ENCODE assay signal across 26 cellular contexts in genomic region chr1:33547574-33547973, GRCh38.
A peak's percentile ranks its signal among the peaks of the same experiment; 100 is the strongest.
DNase-seq lines count a peak whose midpoint lies in the region; ATAC-seq, FAIRE-seq and TF ChIP-seq lines count a peak whose summit lies in the region.
"Had no signal": no experiment of that assay in that cellular context is flagged by ENCODE, and none has a peak within 500 bp of the region (broad histone marks: within the 10 kb centered on the region; RNA-seq: fewer than 3 reads in every experiment).

No MANE protein-coding gene starts in this region.

- CTCF ChIA-PET in SK-N-SH (lab: Yijun Ruan, JAX): no interaction called here

- no peak overlapping the region for H3K27ac Mint-ChIP-seq in astrocyte (ENCODE audit: unreplicated experiment)
- H3K27ac Mint-ChIP-seq: B cell; CD4-positive, CD25-positive, alpha-beta regulatory T cell; CD8-positive, alpha-beta T cell; H9 had no signal

- no peak overlapping the region for H2AFZ ChIP-seq in SK-N-SH (ENCODE audit: low read depth)
- no peak overlapping the region for H2AFZ ChIP-seq in astrocyte (ENCODE audit: low read depth, low read length)
- H2AFZ ChIP-seq: GM23248 had no signal

- H4K20me1 ChIP-seq in SK-N-SH (ENCODE audit: insufficient read depth) (no peaks in the 10 kb centered on the region), astrocyte (ENCODE audit: insufficient read depth, low read length) (no peaks in the 10 kb centered on the region)
- H4K20me1 ChIP-seq: BLaER1 had no signal

- no peak for ATAC-seq in SK-N-SH treated with all-trans-retinoic acid at 6 μM for 48 hours
- no peak for ATAC-seq in HG02870 (IDR thresholded peaks at IDR 0.05; ENCODE audit: unreplicated experiment)
- ATAC-seq: CD8-positive, alpha-beta T cell; GM12878; HCT116 had no signal

- no peaks in the 10 kb centered on the region for H3K9me2 ChIP-seq in SK-N-SH

- H3K4me2 ChIP-seq in SK-N-SH (no peak overlapping the region), astrocyte (ENCODE audit: low read length) (no peak overlapping the region)
- H3K4me2 ChIP-seq: BLaER1 had no signal

- POLR2A ChIA-PET in SK-N-SH (lab: Yijun Ruan, JAX): no interaction called here

- DNase-seq in SK-N-SH (peak; percentile 25), astrocyte (ENCODE audit: low read depth) (peak; percentile 37), fibroblast of the aortic adventitia (ENCODE audit: low read depth) (peak; percentile 16), urothelium cell line (ENCODE audit: low spot score) (no peak), NCI-H748 treated with DMSO at 0.1 percent for 48 hours (lab: John Stamatoyannopoulos, UW) (no peak), iPS-NIHi11 (ENCODE audit: low spot score) (no peak)
- DNase-seq: Caco-2; CD4-positive, CD25-positive, alpha-beta regulatory T cell; CD8-positive, alpha-beta T cell; DMS153; DMS79; EL; GDM1; H9 had no signal

- H3K9me3 Mint-ChIP-seq in astrocyte (ENCODE audit: unreplicated experiment): peaks cover 36% of the 10 kb centered on the region

- no peak for FAIRE-seq in astrocyte (lab: Jason Lieb, UNC)
- peak; percentile 13 for FAIRE-seq in urothelium cell line (lab: Jason Lieb, UNC)
- FAIRE-seq: A204.1, GM12878, GM19239, H1 had no signal

- TF ChIP-seq RAD21 in SK-N-SH (IDR thresholded peaks at IDR 0.05; ENCODE audit: low read length): no peak

- H3K79me2 ChIP-seq in SK-N-SH (ENCODE audit: insufficient read depth) (no peaks in the 10 kb centered on the region), astrocyte (ENCODE audit: insufficient read depth, low read length) (no peaks in the 10 kb centered on the region)

- peaks cover 3% of the 10 kb centered on the region for H3K4me1 Mint-ChIP-seq in astrocyte (ENCODE audit: low read depth, unreplicated experiment)
- H3K4me1 Mint-ChIP-seq: B cell; CD4-positive, CD25-positive, alpha-beta regulatory T cell; H9 had no signal

- peaks cover 46% of the 10 kb centered on the region for H3K36me3 Mint-ChIP-seq in astrocyte (ENCODE audit: low read depth, unreplicated experiment)
- H3K36me3 Mint-ChIP-seq: CD4-positive, CD25-positive, alpha-beta regulatory T cell; CD8-positive, alpha-beta T cell had no signal

- WGBS in SK-N-SH (ENCODE audit: low lambda C conversion rate): 4% methylated on average over 3 of the region's 3 CpGs

- H3K27me3 ChIP-seq in SK-N-SH (ENCODE audit: insufficient read depth) (no peaks in the 10 kb centered on the region), astrocyte (ENCODE audit: insufficient read depth, low read length) (no peaks in the 10 kb centered on the region)
- H3K27me3 ChIP-seq: BLaER1 had no signal

- no peaks in the 10 kb centered on the region for H3K9me3 ChIP-seq in SK-N-SH
- peaks cover 17% of the 10 kb centered on the region for H3K9me3 ChIP-seq in astrocyte (ENCODE audit: insufficient read depth, low read depth, low read length)
- H3K9me3 ChIP-seq: Caco-2 had no signal

- H3F3A ChIP-seq in SK-N-SH (replicated peaks; ENCODE audit: insufficient read depth): no peaks in the 10 kb centered on the region

- TF ChIP-seq EP300 in SK-N-SH (IDR thresholded peaks at IDR 0.05; ENCODE audit: borderline replicate concordance in 1 of 2, low read depth in 1 of 2, low read length in 1 of 2): no peak

- no peaks in the 10 kb centered on the region for H3K36me3 ChIP-seq in SK-N-SH (replicated peaks in 1 of 2; ENCODE audit: control insufficient read depth in 1 of 2, insufficient read depth in 2 of 2, low read length in 1 of 2)
- H3K36me3 ChIP-seq in astrocyte (ENCODE audit: insufficient read depth, low read length): peaks cover 5% of the 10 kb centered on the region
- H3K36me3 ChIP-seq: BLaER1 had no signal

- no peak overlapping the region for H3K27ac ChIP-seq in SK-N-SH (ENCODE audit: low read depth in 2 of 2, low read length in 1 of 2)
- no peak overlapping the region for H3K27ac ChIP-seq in astrocyte (ENCODE audit: low read depth, low read length)
- H3K27ac ChIP-seq: 22Rv1, BLaER1, C4-2B, GM23248 had no signal

- TF ChIP-seq CTCF in SK-N-SH (IDR thresholded peaks at IDR 0.05) (no peak), astrocyte (IDR thresholded peaks at IDR 0.05; ENCODE audit: insufficient read depth, low read depth, low read length) (no peak), fibroblast of the aortic adventitia (IDR thresholded peaks at IDR 0.05; ENCODE audit: insufficient read depth, low read length) (no peak)

- H3K27me3 Mint-ChIP-seq in astrocyte (ENCODE audit: low read depth, unreplicated experiment): no peaks in the 10 kb centered on the region
- H3K27me3 Mint-ChIP-seq: CD4-positive, CD25-positive, alpha-beta regulatory T cell had no signal

- no peak overlapping the region for H3K4me3 ChIP-seq in SK-N-SH (ENCODE audit: low read depth in 2 of 2, low read length in 1 of 2)
- H3K4me3 ChIP-seq in astrocyte (ENCODE audit: insufficient read depth, low read depth, low read length): no peak overlapping the region
- no peak overlapping the region for H3K4me3 ChIP-seq in fibroblast of the aortic adventitia (ENCODE audit: low read depth, low read length)
- H3K4me3 ChIP-seq: BLaER1, GM12878, GM23248 had no signal

- H3K9ac ChIP-seq in SK-N-SH: no peak overlapping the region
- no peak overlapping the region for H3K9ac ChIP-seq in astrocyte (ENCODE audit: low read length)
- H3K9ac ChIP-seq: BLaER1, GM23248 had no signal

- H3K4me1 ChIP-seq in SK-N-SH (ENCODE audit: control insufficient read depth in 1 of 2, insufficient read depth in 2 of 2, low read depth in 1 of 2, low read length in 1 of 2) (no peaks in the 10 kb centered on the region), astrocyte (ENCODE audit: insufficient read depth, low read length) (no peaks in the 10 kb centered on the region)
- H3K4me1 ChIP-seq: BLaER1, Caco-2 had no signal

- H3K4me3 Mint-ChIP-seq in astrocyte (ENCODE audit: unreplicated experiment): no peak overlapping the region
- H3K4me3 Mint-ChIP-seq: B cell; CD4-positive, CD25-positive, alpha-beta regulatory T cell; CD8-positive, alpha-beta T cell; H9 had no signal

TF ChIP-seq in SK-N-SH, 30 proteins besides CTCF, POLR2A, EP300 and RAD21:
- TF ChIP-seq GABPA (IDR thresholded peaks at IDR 0.05; ENCODE audit: low read depth) (no peak), RFX5 (IDR thresholded peaks at IDR 0.05; ENCODE audit: low read length) (no peak), ZBTB33 (IDR thresholded peaks at IDR 0.05; ENCODE audit: borderline replicate concordance, low read depth) (no peak)

TF ChIP-seq in SK-N-SH treated with all-trans-retinoic acid at 6 μM for 48 hours, 23 proteins besides CTCF, POLR2A, EP300 and RAD21:
- no peak for TF ChIP-seq BACH2 (CRISPR knock-in tag; IDR thresholded peaks at IDR 0.05; ENCODE audit: borderline replicate concordance)
- no peak for TF ChIP-seq PATZ1 (CRISPR knock-in tag; IDR thresholded peaks at IDR 0.05; ENCODE audit: borderline replicate concordance)
- no peak for TF ChIP-seq CSRNP3 (CRISPR knock-in tag; IDR thresholded peaks at IDR 0.05)
TF ChIP-seq in SK-N-SH treated with all-trans-retinoic acid at 6 μM for 48 hours: peak in this region for 0.

Comparison
In these comparisons a context has a peak if more than half of its experiments do, and no peak if none do; other contexts are left out.
1. DNase-seq: peak in SK-N-SH (single experiment), astrocyte (single experiment) and fibroblast of the aortic adventitia (single experiment); none in urothelium cell line (single experiment), NCI-H748 treated with DMSO at 0.1 percent for 48 hours (single experiment) and iPS-NIHi11 (single experiment).